Comparison of ENCODE assay signal across 12 cellular contexts in the genomic region with DNA sequence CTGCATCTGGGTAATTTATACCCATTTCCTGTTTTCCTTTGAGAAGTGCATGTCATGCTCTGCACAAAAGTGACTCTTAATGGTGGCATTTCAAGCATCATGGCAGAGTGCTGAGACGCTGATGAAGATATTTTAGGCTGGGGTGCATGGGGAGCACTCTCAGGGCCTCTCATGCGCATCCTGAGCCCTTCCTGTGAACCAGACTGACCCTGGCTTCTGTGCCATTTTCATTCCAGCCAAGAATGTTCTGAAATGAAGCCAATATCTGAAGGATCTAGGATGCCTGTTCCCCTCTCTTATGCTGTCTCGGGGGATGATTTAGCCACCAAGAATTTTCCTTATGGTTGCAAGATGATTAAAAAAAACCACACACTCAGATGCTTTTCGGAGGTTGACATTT.
DNase-seq lines count a peak whose midpoint lies in the region; ATAC-seq and TF ChIP-seq lines count a peak whose summit lies in the region.
"Had no signal": no experiment of that assay in that cellular context is flagged by ENCODE, and none has a peak within 500 bp of the region (broad histone marks: within the 10 kb centered on the region; RNA-seq: fewer than 3 reads in every experiment).

No MANE protein-coding gene starts in this region.

- DNase-seq in 8988T (peak; percentile 28), H4 (ENCODE audit: low spot score) (peak; percentile 74), T1000 (lab: John Stamatoyannopoulos, UW) (peak; percentile 17), fibroblast of villous mesenchyme (ENCODE audit: low read depth) (peak; percentile 86), midbrain (lab: John Stamatoyannopoulos, UW) (no peak), DMS53 treated with DMSO at 0.1 percent for 48 hours (lab: John Stamatoyannopoulos, UW; ENCODE audit: unreplicated experiment) (no peak)
- DNase-seq: activated CD4-positive, alpha-beta T cell treated with anti-CD3 and anti-CD28 coated beads, Interleukin-2, amount 50 U/mL, for 48 hours; amygdala; BE2C; NCI-H510A had no signal

- no peak for TF ChIP-seq CTCF in fibroblast of villous mesenchyme (IDR thresholded peaks at IDR 0.05; ENCODE audit: insufficient read depth, low read depth, low read length)

- ATAC-seq in GM19395 (IDR thresholded peaks at IDR 0.05; ENCODE audit: unreplicated experiment) = no peak
- no peak for ATAC-seq in HG02610 (IDR thresholded peaks at IDR 0.05; ENCODE audit: unreplicated experiment)

- H3K4me3 ChIP-seq in fibroblast of villous mesenchyme (ENCODE audit: low read depth, low read length) = no peak overlapping the region

Comparison
In these comparisons a context has a peak if more than half of its experiments do, and no peak if none do; other contexts are left out.
1. DNase-seq: peak in 8988T (single experiment), H4 (single experiment), T1000 (single experiment) and fibroblast of villous mesenchyme (single experiment); none in midbrain (single experiment) and DMS53 treated with DMSO at 0.1 percent for 48 hours (single experiment).